In genomic region chr2:86105969-86106945, GRCh38 we compare ENCODE assay signal across 8 cellular contexts. TPM values are rescaled to one million over a fixed set of nuclear protein-coding genes. Genes with fewer than 3 reads are reported as not detected.
DNase-seq lines count a peak whose midpoint lies in the region; ATAC-seq and TF ChIP-seq lines count a peak whose summit lies in the region.

Gene PTCD3 (plus strand): TSS chr2:86106235. CDS start chr2:86106248, 13 bp downstream.

- POLR2A ChIA-PET in BJ (lab: Charles Lee): interaction anchor here (0.5 to 1.1 kb wide), 3 partner anchors 20 to 80 kb away, joined by 3 to 10 read pairs (median 5); no protein-coding TSS in a partner anchor
- POLR2A ChIA-PET in activated CD4-positive, alpha-beta T cell treated with anti-CD3 and anti-CD28 coated beads, Interleukin-2, amount 10 ng/mL, durations not matched to agents 7 days and 5 days (lab: Charles Lee): interaction anchor here (0.6 to 0.7 kb wide), 2 partner anchors 53 to 65 kb away, joined by 3 to 5 read pairs; no protein-coding TSS in a partner anchor

- CTCF ChIA-PET in BJ (lab: Yijun Ruan, JAX): interaction anchor here (0.9 to 1.5 kb wide), 5 partner anchors 8 to 292 kb away, joined by 3 to 6 read pairs (median 5); no protein-coding TSS in a partner anchor
- CTCF ChIA-PET in activated CD4-positive, alpha-beta T cell treated with anti-CD3 and anti-CD28 coated beads, Interleukin-2, amount 10 ng/mL, durations not matched to agents 7 days and 5 days (lab: Charles Lee): interaction anchor here (0.8 to 1.9 kb wide), 8 partner anchors 8 to 355 kb away, joined by 3 to 6 read pairs (median 4); no protein-coding TSS in a partner anchor

- H3K36me3 ChIP-seq in BJ (ENCODE audit: control insufficient read depth, insufficient read depth, low read length): no peaks in the 10 kb centered on the region; the same call in 1 of the 2 replicates

- peak within 1 kb of the TSS; percentile 70 for H3K4me3 ChIP-seq in BJ (ENCODE audit: low read depth, low read length)

- H3K27ac Mint-ChIP-seq in activated CD4-positive, alpha-beta T cell treated with anti-CD3 and anti-CD28 coated beads, Interleukin-2, amount 10 ng/mL, durations not matched to agents 7 days and 5 days: peak within 1 kb of the TSS; percentile 99

- peaks cover 51% of the 10 kb centered on the region for H3K4me1 Mint-ChIP-seq in activated CD4-positive, alpha-beta T cell treated with anti-CD3 and anti-CD28 coated beads, Interleukin-2, amount 10 ng/mL, durations not matched to agents 7 days and 5 days

- H3K9me3 Mint-ChIP-seq in activated CD4-positive, alpha-beta T cell treated with anti-CD3 and anti-CD28 coated beads, Interleukin-2, amount 10 ng/mL, durations not matched to agents 7 days and 5 days: peaks cover 2% of the 10 kb centered on the region

- no peak for TF ChIP-seq CTCF in BJ (IDR thresholded peaks at IDR 0.05; ENCODE audit: insufficient read depth, low read depth, low read length)

- H3K36me3 Mint-ChIP-seq in activated CD4-positive, alpha-beta T cell treated with anti-CD3 and anti-CD28 coated beads, Interleukin-2, amount 10 ng/mL, durations not matched to agents 7 days and 5 days (ENCODE audit: low read depth): peaks cover 51% of the 10 kb centered on the region

- no peaks in the 10 kb centered on the region for H3K27me3 Mint-ChIP-seq in activated CD4-positive, alpha-beta T cell treated with anti-CD3 and anti-CD28 coated beads, Interleukin-2, amount 10 ng/mL, durations not matched to agents 7 days and 5 days

- intact Hi-C loops in left colon (cut with DNase I, micrococcal nuclease): no loop called here

- H3K27me3 ChIP-seq in BJ (ENCODE audit: control insufficient read depth, insufficient read depth, low read length): no peaks in the 10 kb centered on the region

- peak within 1 kb of the TSS; percentile 84 for H3K4me3 Mint-ChIP-seq in activated CD4-positive, alpha-beta T cell treated with anti-CD3 and anti-CD28 coated beads, Interleukin-2, amount 10 ng/mL, durations not matched to agents 7 days and 5 days

- peak; percentile 81 for DNase-seq in BJ (ENCODE audit: low read depth)
- DNase-seq in NCI-H69 (lab: John Stamatoyannopoulos, UW): peak; percentile 93
- peak; percentile 97 for DNase-seq in activated CD4-positive, alpha-beta T cell treated with anti-CD3 and anti-CD28 coated beads, Interleukin-2, amount 10 ng/mL, durations not matched to agents 7 days and 5 days
- DNase-seq in cortex of kidney (lab: John Stamatoyannopoulos, UW): peak; percentile 35
- DNase-seq in left colon: peak; percentile 96
- DNase-seq in stimulated activated CD4-positive, alpha-beta T cell treated with anti-CD3 and anti-CD28 coated beads, Interleukin-2, amount 100 ng/mL, for 24 hours: peak; percentile 94 to 96

- ATAC-seq in GM19324 (IDR thresholded peaks at IDR 0.05; ENCODE audit: low FRiP score, unreplicated experiment) (peak; percentile 90), HG03469 (IDR thresholded peaks at IDR 0.05; ENCODE audit: unreplicated experiment) (peak; percentile 63), left colon (peak; percentile 94)

RNA-seq across cellular contexts. Expression of gene PTCD3, which starts in this region (rescaled TPM):
- polyA plus RNA-seq in BJ (2011; rRNA removed): 31.6 and 74.4 TPM in 2 replicates
- polyA minus RNA-seq in BJ (2011; rRNA and poly(A)+ RNA removed): 52.2 and 57.2 TPM in 2 replicates
- total RNA-seq in activated CD4-positive, alpha-beta T cell treated with anti-CD3 and anti-CD28 coated beads, Interleukin-2, amount 10 ng/mL, durations not matched to agents 7 days and 5 days: 100 to 1,000 TPM; 141 to 162 TPM
- total RNA-seq in left colon: 100 to 1,000 TPM in 1 of 2 donors, 10 to 100 TPM in 1; 73.8 to 101 TPM

Comparison
In these comparisons a context has a peak if more than half of its experiments do, and no peak if none do; other contexts are left out.
1. Peak in every context shown above with its lines: DNase-seq, ATAC-seq and H3K4me3 ChIP-seq.
2. DNase-seq: peak in every context shown above with its lines; median percentile 97 in activated CD4-positive, alpha-beta T cell treated with anti-CD3 and anti-CD28 coated beads, Interleukin-2, amount 10 ng/mL, durations not matched to agents 7 days and 5 days; 96 in left colon; 95 in stimulated activated CD4-positive, alpha-beta T cell treated with anti-CD3 and anti-CD28 coated beads, Interleukin-2, amount 100 ng/mL, for 24 hours; 93 in NCI-H69; 81 in BJ; 35 in cortex of kidney.